ENCODE assay signal across 8 cellular contexts in genomic region chr11:78045851-78046485, GRCh38. TPM values are rescaled to one million over a fixed set of nuclear protein-coding genes. Genes with fewer than 3 reads are reported as not detected.
DNase-seq lines count a peak whose midpoint lies in the region; ATAC-seq and TF ChIP-seq lines count a peak whose summit lies in the region.

No MANE protein-coding gene starts in this region.

- no peak overlapping the region for H3K9ac ChIP-seq in HUES6 (ENCODE audit: low read length)

- DNase-seq in 8988T (peak; percentile 86), OCI-M1 (lab: John Stamatoyannopoulos, UW) (peak; percentile 99), esophagus muscularis mucosa (ENCODE audit: extremely low spot score) (no peak), naive B cell (peak; percentile 71)
- DNase-seq in activated T-cell treated with anti-CD3 and anti-CD28 coated beads, Interleukin-2, amount 50 U/mL, for 48 hours: peak; percentile 86 to 89
- peak; percentile 90 to 92 for DNase-seq in stimulated activated effector memory CD8-positive, alpha-beta T cell treated with anti-CD3 and anti-CD28 coated beads, Interleukin-12 subunit alpha, Interleukin-12 subunit beta, amount 100 ng/mL, for 72 hours (ENCODE audit: low spot score in 2 of 2)

- H3K36me3 Mint-ChIP-seq in naive B cell: no peaks in the 10 kb centered on the region
- H3K36me3 Mint-ChIP-seq in stimulated activated effector memory CD8-positive, alpha-beta T cell treated with anti-CD3 and anti-CD28 coated beads, Interleukin-12 subunit alpha, Interleukin-12 subunit beta, amount 100 ng/mL, for 72 hours: no peaks in the 10 kb centered on the region

- TF ChIP-seq CTCF in esophagus muscularis mucosa (IDR thresholded peaks at IDR 0.05): peak; percentile 95 to 99 (median 97)

- no peak for TF ChIP-seq EP300 in esophagus muscularis mucosa (IDR thresholded peaks at IDR 0.05)

- ATAC-seq in GM18520 (IDR thresholded peaks at IDR 0.05; ENCODE audit: unreplicated experiment) (peak; percentile 55), naive B cell (ENCODE audit: low read depth in 2 of 2) (peak; percentile 94 to 99)
- peak; percentile 90 for ATAC-seq in stimulated activated effector memory CD8-positive, alpha-beta T cell treated with anti-CD3 and anti-CD28 coated beads, Interleukin-12 subunit alpha, Interleukin-12 subunit beta, amount 100 ng/mL, for 72 hours

- H3K27ac ChIP-seq in HUES6 (ENCODE audit: low read depth, low read length) (no peak overlapping the region), esophagus muscularis mucosa (replicated peaks in 1 of 4) (peak overlapping the region; percentile 70 to 84 (median 74))

- H3K4me1 Mint-ChIP-seq in naive B cell: peaks cover 0 to 11% (median 6%) of the 10 kb centered on the region in 3 donors
- peaks cover 25% of the 10 kb centered on the region for H3K4me1 Mint-ChIP-seq in stimulated activated effector memory CD8-positive, alpha-beta T cell treated with anti-CD3 and anti-CD28 coated beads, Interleukin-12 subunit alpha, Interleukin-12 subunit beta, amount 100 ng/mL, for 72 hours

- intact Hi-C loops in esophagus muscularis mucosa (cut with DNase I): loop anchor here (2.0 kb wide), 1 partner anchor 51 kb away; the partner anchor contains the start of gene INTS4

- H3K27me3 Mint-ChIP-seq in naive B cell: peaks cover 0 to 5% (median 4%) of the 10 kb centered on the region in 3 donors

- peaks cover 12% of the 10 kb centered on the region for H3K27me3 ChIP-seq in HUES6 (ENCODE audit: control insufficient read depth, insufficient read depth, low read length)
- no peaks in the 10 kb centered on the region for H3K27me3 ChIP-seq in esophagus muscularis mucosa

- H3K9me3 ChIP-seq in HUES6 (ENCODE audit: control insufficient read depth, insufficient read depth, low read depth, low read length): no peaks in the 10 kb centered on the region
- H3K9me3 ChIP-seq in esophagus muscularis mucosa: no peaks in the 10 kb centered on the region

- H3K4me3 ChIP-seq in HUES6 (ENCODE audit: low read depth, low read length) (peak overlapping the region; percentile 40), esophagus muscularis mucosa (peak overlapping the region; percentile 55 to 67 (median 62))

- no peaks in the 10 kb centered on the region for H3K9me3 Mint-ChIP-seq in naive B cell
- no peaks in the 10 kb centered on the region for H3K9me3 Mint-ChIP-seq in stimulated activated effector memory CD8-positive, alpha-beta T cell treated with anti-CD3 and anti-CD28 coated beads, Interleukin-12 subunit alpha, Interleukin-12 subunit beta, amount 100 ng/mL, for 72 hours

- TF ChIP-seq POLR2A in esophagus muscularis mucosa (IDR thresholded peaks at IDR 0.05; ENCODE audit: low read depth): no peak

- H3K36me3 ChIP-seq in HUES6 (ENCODE audit: control insufficient read depth, insufficient read depth, low read length) (no peaks in the 10 kb centered on the region), esophagus muscularis mucosa (no peaks in the 10 kb centered on the region)

- H3K4me1 ChIP-seq in HUES6 (ENCODE audit: control insufficient read depth, insufficient read depth, low read length) (peaks cover 17% of the 10 kb centered on the region), esophagus muscularis mucosa (peaks cover 4 to 18% (median 12%) of the 10 kb centered on the region in 4 donors)

- 5% methylated on average over 14 of the region's 28 CpGs for WGBS in esophagus muscularis mucosa

- peak overlapping the region; percentile 61 to 87 (median 78) for H3K4me3 Mint-ChIP-seq in naive B cell
- peak overlapping the region; percentile 55 for H3K4me3 Mint-ChIP-seq in stimulated activated effector memory CD8-positive, alpha-beta T cell treated with anti-CD3 and anti-CD28 coated beads, Interleukin-12 subunit alpha, Interleukin-12 subunit beta, amount 100 ng/mL, for 72 hours

- peak overlapping the region in 3 of 6 donors; percentile 66 to 85 (median 69) for H3K27ac Mint-ChIP-seq in naive B cell
- H3K27ac Mint-ChIP-seq in stimulated activated effector memory CD8-positive, alpha-beta T cell treated with anti-CD3 and anti-CD28 coated beads, Interleukin-12 subunit alpha, Interleukin-12 subunit beta, amount 100 ng/mL, for 72 hours: no peak overlapping the region

RNA-seq across cellular contexts. Expression of gene THRSP, which starts 17.7 kb away (rescaled TPM):
- not detected for total RNA-seq in esophagus muscularis mucosa
- polyA plus RNA-seq in naive B cell (ENCODE audit: low read depth in 6 of 6): not detected

RNA-seq across cellular contexts. Expression of gene KCTD14, which starts 22.9 kb away (rescaled TPM):
- total RNA-seq in esophagus muscularis mucosa: 1 to 10 TPM in 3 of 4 donors, under 1 TPM in 1; 0.83 to 2.6 (median 1.3) TPM
- polyA plus RNA-seq in naive B cell (ENCODE audit: low read depth in 6 of 6): under 1 TPM in 1 of 6 donors, not detected in 5; 0.38 TPM

RNA-seq across cellular contexts. Expression of gene NDUFC2, which starts 33.7 kb away (rescaled TPM):
- 100 to 1,000 TPM in 2 of 4 donors, 10 to 100 TPM in 2; 65.1 to 116 (median 91.1) TPM for total RNA-seq in esophagus muscularis mucosa
- polyA plus RNA-seq in naive B cell (ENCODE audit: low read depth in 6 of 6): 100 to 1,000 TPM; 138 to 164 (median 149) TPM

RNA-seq across cellular contexts. Expression of gene INTS4, which starts 51.5 kb away (rescaled TPM):
- total RNA-seq in esophagus muscularis mucosa: 10 to 100 TPM; 13.3 to 34.1 (median 15.2) TPM
- 10 to 100 TPM; 33.3 to 71.6 (median 38.1) TPM for polyA plus RNA-seq in naive B cell (ENCODE audit: low read depth in 6 of 6)
